7 cellular contexts compared by ENCODE assay signal in the genomic region with DNA sequence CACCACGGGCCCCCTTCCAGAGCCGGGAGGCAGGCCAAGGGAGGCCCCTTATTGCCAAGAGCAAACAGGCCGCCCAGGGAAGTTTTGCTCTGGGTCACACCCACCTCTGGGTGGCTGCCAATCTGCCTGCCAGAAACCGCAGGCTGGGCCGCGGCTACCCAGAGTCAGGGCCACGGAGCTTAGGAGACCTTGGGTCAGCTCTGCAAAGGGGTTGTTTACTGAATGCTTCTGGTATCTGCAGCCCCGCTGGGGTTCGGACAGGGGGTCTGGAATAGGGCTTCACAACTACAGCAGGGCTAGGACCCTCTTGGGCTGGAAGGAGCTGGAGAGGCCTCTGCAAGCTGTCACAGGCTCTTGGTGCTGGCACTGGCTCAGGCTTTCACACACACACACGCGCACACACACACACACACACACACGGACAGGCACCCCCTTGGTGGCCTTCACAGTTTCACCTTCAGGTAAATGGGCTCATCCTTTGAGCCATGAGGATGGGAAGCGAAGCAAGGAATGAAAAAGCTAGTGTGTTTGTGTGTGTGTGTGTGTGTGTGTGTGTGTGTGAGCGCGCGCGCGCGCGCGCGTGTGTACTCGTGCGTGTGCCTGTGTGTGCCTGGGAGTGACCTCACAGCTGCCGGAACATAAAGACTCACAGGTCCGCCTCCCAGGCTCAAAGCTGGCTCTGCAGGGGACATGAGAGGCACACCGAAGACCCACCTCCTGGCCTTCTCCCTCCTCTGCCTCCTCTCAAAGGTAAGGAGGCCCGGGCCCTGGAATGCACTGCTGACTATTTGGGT. TPM values are rescaled to one million over a fixed set of nuclear protein-coding genes. Genes with fewer than 3 reads are reported as not detected.
DNase-seq lines count a peak whose midpoint lies in the region; ATAC-seq lines count a peak whose summit lies in the region.

A gene with protein sequence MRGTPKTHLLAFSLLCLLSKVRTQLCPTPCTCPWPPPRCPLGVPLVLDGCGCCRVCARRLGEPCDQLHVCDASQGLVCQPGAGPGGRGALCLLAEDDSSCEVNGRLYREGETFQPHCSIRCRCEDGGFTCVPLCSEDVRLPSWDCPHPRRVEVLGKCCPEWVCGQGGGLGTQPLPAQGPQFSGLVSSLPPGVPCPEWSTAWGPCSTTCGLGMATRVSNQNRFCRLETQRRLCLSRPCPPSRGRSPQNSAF (plus strand): TSS at position 669 of the 794 bp plus-strand sequence. CDS start 22 bp downstream, at position 691.

- DNase-seq in M059J (ENCODE audit: low read depth) = peak; percentile 91
- peak; percentile 88 for DNase-seq in amniotic epithelial cell (ENCODE audit: low read depth)
- peak in 42 of 51 donors; percentile 15 to 81 (median 54) for DNase-seq in hypothalamus (lab: John Stamatoyannopoulos, UW)
- peak in 39 of 49 donors; percentile 14 to 80 (median 58) for DNase-seq in substantia nigra (lab: John Stamatoyannopoulos, UW)
- no peak for DNase-seq in activated gamma-delta T cell (lab: John Stamatoyannopoulos, UW)

- ATAC-seq in GM21619 (IDR thresholded peaks at IDR 0.05; ENCODE audit: unreplicated experiment) = no peak
- ATAC-seq in GM18868 (IDR thresholded peaks at IDR 0.05; ENCODE audit: unreplicated experiment) = no peak

- peak within 1 kb of the TSS; percentile 1 for H3K27ac ChIP-seq in substantia nigra (ENCODE audit: low read depth, low read length, poor library complexity, severe bottlenecking)

RNA-seq across cellular contexts. Expression of the gene that starts here (rescaled TPM):
- total RNA-seq in M059J (2014; rRNA removed; shearing (Covaris generic)) = 0.44 TPM in 1 of 2 replicates, not detected in the other

Comparison
In these comparisons a context has a peak if more than half of its experiments do, and no peak if none do; other contexts are left out.
1. Peak in DNase-seq in M059J; RNA of the gene not detected or under 1 TPM.